Comparison of ENCODE assay signal across 24 cellular contexts in the genomic region with DNA sequence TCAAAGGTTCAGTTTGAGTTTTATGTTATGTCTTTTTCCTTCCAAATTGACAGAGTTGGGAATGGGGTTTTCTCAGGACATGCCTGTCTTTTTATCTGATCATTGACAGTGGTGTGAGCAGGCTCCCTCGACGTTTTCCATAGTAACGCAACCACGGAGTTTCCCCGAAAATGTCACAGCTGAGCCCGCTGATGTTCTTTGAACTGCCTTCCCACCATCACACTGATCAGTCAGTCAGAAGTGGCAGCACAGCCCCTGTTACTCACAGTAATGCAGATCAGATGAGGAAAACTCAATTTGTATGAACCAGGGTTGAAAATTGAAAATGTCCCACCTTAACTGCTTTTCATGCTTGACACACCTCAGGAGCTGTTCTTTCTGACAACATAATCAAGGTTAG.
"Had no signal": no experiment of that assay in that cellular context is flagged by ENCODE, and none has a peak within 500 bp of the region (broad histone marks: within the 10 kb centered on the region; RNA-seq: fewer than 3 reads in every experiment).

No MANE protein-coding gene starts in this region.

- H3K9me3 ChIP-seq: esophagus squamous epithelium, gastrocnemius medialis, left lung, psoas muscle, testis, uterus had no signal

- H3K27ac ChIP-seq: coronary artery, esophagus squamous epithelium, gastrocnemius medialis, left lung, psoas muscle, testis, uterus, WERI-Rb-1 had no signal

- H3K4me1 ChIP-seq: esophagus squamous epithelium, gastrocnemius medialis, left lung, psoas muscle, testis, uterus had no signal

- H3K4me3 ChIP-seq: coronary artery, esophagus squamous epithelium, gastrocnemius medialis, left lung, lung, psoas muscle, testis, uterus had no signal

- ATAC-seq: activated T-cell treated with anti-CD3 and anti-CD28 coated beads, Interleukin-2, amount 50 U/mL, for 72 hours; gastrocnemius medialis; left lung; naive thymus-derived CD8-positive, alpha-beta T cell; psoas muscle; right cardiac atrium; SK-N-SH treated with all-trans-retinoic acid at 6 μM for 48 hours; stimulated activated effector memory CD8-positive, alpha-beta T cell treated with anti-CD3 and anti-CD28 coated beads, Interleukin-12 subunit alpha, Interleukin-12 subunit beta, amount 100 ng/mL, for 72 hours had no signal

- H3K36me3 ChIP-seq: esophagus squamous epithelium, gastrocnemius medialis, left lung, uterus, WERI-Rb-1 had no signal

- DNase-seq: activated CD8-positive, alpha-beta memory T cell treated with anti-CD3 and anti-CD28 coated beads for 24 hours; activated CD8-positive, alpha-beta memory T cell treated with anti-CD3 and anti-CD28 coated beads, Interleukin-2, amount 50 U/mL, for 4 hours; activated effector memory CD4-positive, alpha-beta T cell treated with anti-CD3 and anti-CD28 coated beads, Interleukin-2, amount 50 U/mL, for 16 hours; activated naive CD8-positive, alpha-beta T cell treated with anti-CD3 and anti-CD28 coated beads, Interleukin-2, amount 10 ng/mL, durations not matched to agents 7 days and 5 days; activated T-cell treated with anti-CD3 and anti-CD28 coated beads, Interleukin-2, amount 50 U/mL, for 72 hours; amygdala; cerebellar nuclear complex; endodermal cell; esophagus squamous epithelium; gastrocnemius medialis; hippocampal formation; kidney glomerular epithelial cell; left lung; naive thymus-derived CD8-positive, alpha-beta T cell; psoas muscle; right cardiac atrium; testis; trophoblast cell; uterus; WERI-Rb-1 had no signal

- H3K27me3 ChIP-seq: esophagus squamous epithelium, gastrocnemius medialis, left lung, testis, uterus had no signal
